ENCODE assay signal across 27 cellular contexts in genomic region chr12:31310488-31310887, GRCh38.
"Had no signal": no experiment of that assay in that cellular context is flagged by ENCODE, and none has a peak within 500 bp of the region (broad histone marks: within the 10 kb centered on the region; RNA-seq: fewer than 3 reads in every experiment).

No MANE protein-coding gene starts in this region.

- ATAC-seq: activated CD4-positive, CD25-positive, alpha-beta regulatory T cell treated with anti-CD3 and anti-CD28 coated beads, Interleukin-2, amount 50 U/mL, for 24 hours; activated naive CD8-positive, alpha-beta T cell treated with anti-CD3 and anti-CD28 coated beads, Interleukin-2, amount 50 U/mL, for 24 hours; activated T-cell treated with anti-CD3 and anti-CD28 coated beads, Interleukin-2, amount 50 U/mL, for 4 hours; Panc1 had no signal

- H3K9me3 Mint-ChIP-seq: activated naive CD8-positive, alpha-beta T cell treated with anti-CD3 and anti-CD28 coated beads, Interleukin-2, amount 50 U/mL, for 24 hours had no signal

- H3K4me3 ChIP-seq: SJCRH30, SK-N-MC had no signal

- H3K27me3 Mint-ChIP-seq: activated CD4-positive, alpha-beta memory T cell treated with anti-CD3 and anti-CD28 coated beads, Interleukin-2, amount 10 ng/mL, durations not matched to agents 7 days and 5 days; activated naive CD4-positive, alpha-beta T cell treated with anti-CD3 and anti-CD28 coated beads, Interleukin-2, amount 10 ng/mL, durations not matched to agents 7 days and 5 days; activated naive CD8-positive, alpha-beta T cell; activated naive CD8-positive, alpha-beta T cell treated with anti-CD3 and anti-CD28 coated beads, Interleukin-2, amount 50 U/mL, for 24 hours had no signal

- H3K4me3 Mint-ChIP-seq: activated CD4-positive, alpha-beta memory T cell treated with anti-CD3 and anti-CD28 coated beads, Interleukin-2, amount 10 ng/mL, durations not matched to agents 7 days and 5 days; activated naive CD4-positive, alpha-beta T cell treated with anti-CD3 and anti-CD28 coated beads, Interleukin-2, amount 10 ng/mL, durations not matched to agents 7 days and 5 days; activated naive CD8-positive, alpha-beta T cell; activated naive CD8-positive, alpha-beta T cell treated with anti-CD3 and anti-CD28 coated beads, Interleukin-2, amount 50 U/mL, for 24 hours; activated T-cell treated with anti-CD3 and anti-CD28 coated beads, Interleukin-2, amount 50 U/mL, for 4 hours; brain had no signal

- H3K4me1 Mint-ChIP-seq: brain had no signal

- FAIRE-seq: bronchial epithelial cell had no signal

- H3K27me3 ChIP-seq: SJCRH30 had no signal

- DNase-seq: activated CD4-positive, alpha-beta memory T cell treated with anti-CD3 and anti-CD28 coated beads, Interleukin-2, amount 10 ng/mL, durations not matched to agents 7 days and 5 days; activated CD4-positive, alpha-beta T cell treated with anti-CD3 and anti-CD28 coated beads for 4 hours; activated CD4-positive, alpha-beta T cell treated with anti-CD3 and anti-CD28 coated beads, Interleukin-2, amount 50 U/mL, for 1 hour; activated effector memory CD4-positive, alpha-beta T cell treated with Interleukin-2 at 50 U/mL for 16 hours; activated naive CD4-positive, alpha-beta T cell treated with anti-CD3 and anti-CD28 coated beads, Interleukin-2, amount 10 ng/mL, durations not matched to agents 7 days and 5 days; activated naive CD8-positive, alpha-beta T cell treated with anti-CD3 and anti-CD28 coated beads, Interleukin-2, amount 50 U/mL, for 24 hours; activated T-cell treated with anti-CD3 and anti-CD28 coated beads, Interleukin-2, amount 50 U/mL, for 4 hours; anterior cingulate cortex; caudate nucleus; NCI-H1092 treated with DMSO at 0.1 percent for 48 hours; NCI-H1417; NCI-H146; NCI-H187 treated with DMSO at 0.1 percent for 48 hours; NCI-H2081; NCI-H226; NCI-H446 treated with DMSO at 0.1 percent for 48 hours; NCI-H524 treated with DMSO at 0.1 percent for 48 hours; SHP77; SJCRH30; T1000; WERI-Rb-1 had no signal

- H3K27ac Mint-ChIP-seq: activated CD4-positive, alpha-beta memory T cell treated with anti-CD3 and anti-CD28 coated beads, Interleukin-2, amount 10 ng/mL, durations not matched to agents 7 days and 5 days; activated naive CD4-positive, alpha-beta T cell treated with anti-CD3 and anti-CD28 coated beads, Interleukin-2, amount 10 ng/mL, durations not matched to agents 7 days and 5 days; activated naive CD8-positive, alpha-beta T cell; activated naive CD8-positive, alpha-beta T cell treated with anti-CD3 and anti-CD28 coated beads, Interleukin-2, amount 50 U/mL, for 24 hours; brain had no signal

- H3K27ac ChIP-seq: SJCRH30, SK-N-MC, WERI-Rb-1 had no signal
